ENCODE assay signal across 1 cellular context in genomic region chr17:45132569-45133463, GRCh38.
TF ChIP-seq lines count a peak whose summit lies in the region.

No MANE protein-coding gene starts in this region.

TF ChIP-seq in K562, 482 proteins besides CTCF, POLR2A, EP300 and RAD21 (continued from another document and continues in another):
- TF ChIP-seq CREBBP (IDR thresholded peaks at IDR 0.05; ENCODE audit: low read depth, low read length) (no peak), HMGN3 (IDR thresholded peaks at IDR 0.05; ENCODE audit: borderline replicate concordance, extremely low read depth, insufficient read length, low read depth, low read length) (peak; percentile 30), PHTF2 (CRISPR knock-in tag; IDR thresholded peaks at IDR 0.05) (no peak), ZNF121 (CRISPR knock-in tag; conservative IDR thresholded peaks at IDR 0.05) (peak; percentile 43; the same call in 1 of the 2 replicates), FOXK1 (CRISPR knock-in tag; IDR thresholded peaks at IDR 0.05; ENCODE audit: borderline replicate concordance) (no peak), AFF4 (CRISPR knock-in tag; IDR thresholded peaks at IDR 0.05) (peak; percentile 39; the same call in 1 of the 2 replicates), ARID2 (IDR thresholded peaks at IDR 0.05) (no peak), POLR2G (IDR thresholded peaks at IDR 0.05; ENCODE audit: low read depth, low read length) (peak; percentile 70; the same call in 1 of the 2 replicates), STAT6 (CRISPR knock-in tag; IDR thresholded peaks at IDR 0.05) (no peak), CREB3L1 (IDR thresholded peaks at IDR 0.05; ENCODE audit: borderline replicate concordance, low read depth) (peak; percentile 34; the same call in 1 of the 2 replicates), MTA1 (IDR thresholded peaks at IDR 0.05; ENCODE audit: borderline replicate concordance) (no peak), XRCC3 (IDR thresholded peaks at IDR 0.05) (no peak), ZNF347 (CRISPR knock-in tag; IDR thresholded peaks at IDR 0.05; ENCODE audit: low read depth) (no peak), HDGF (IDR thresholded peaks at IDR 0.05) (no peak), RBM14 (IDR thresholded peaks at IDR 0.05; ENCODE audit: borderline replicate concordance, insufficient read depth, low read depth, low read length) (0 out of 2 replicates have a peak, but pooled peaks have one; percentile 48), ZNF217 (CRISPR knock-in tag; IDR thresholded peaks at IDR 0.05) (no peak), KDM1A (IDR thresholded peaks at IDR 0.05) (no peak), ARID3B (CRISPR knock-in tag; IDR thresholded peaks at IDR 0.05; ENCODE audit: borderline replicate concordance) (0 out of 2 replicates have a peak, but pooled peaks have one; percentile 62), SAFB (IDR thresholded peaks at IDR 0.05; ENCODE audit: borderline replicate concordance, low read depth, low read length) (no peak), ZFX (CRISPR knock-in tag; IDR thresholded peaks at IDR 0.05) (peak; percentile 82), ZNF12 (CRISPR knock-in tag; IDR thresholded peaks at IDR 0.05) (0 out of 2 replicates have a peak, but pooled peaks have one; percentile 59), SIRT6 (IDR thresholded peaks at IDR 0.05; ENCODE audit: low read depth, low read length) (no peak), FOXP1 (CRISPR knock-in tag; IDR thresholded peaks at IDR 0.05) (no peak), MIER1 (IDR thresholded peaks at IDR 0.05; ENCODE audit: low read depth) (no peak), ATF1 (CRISPR knock-in tag; IDR thresholded peaks at IDR 0.05) (peak; percentile 23; the same call in 1 of the 2 replicates), ATF1 (tag; IDR thresholded peaks at IDR 0.05) (peak; percentile 95), CBFB (CRISPR knock-in tag; IDR thresholded peaks at IDR 0.05) (peak; percentile 87), ZNF511 (CRISPR knock-in tag; IDR thresholded peaks at IDR 0.05) (no peak; the same call in none of the 2 replicates), RBFOX2 (IDR thresholded peaks at IDR 0.05; ENCODE audit: low read depth, low read length) (peak; percentile 72), ZBTB12 (CRISPR knock-in tag; IDR thresholded peaks at IDR 0.05) (no peak), SRF (CRISPR knock-in tag; IDR thresholded peaks at IDR 0.05) (no peak), U2AF1 (optimal IDR thresholded peaks at IDR 0.05; ENCODE audit: low read depth, low read length) (peak; percentile 29), MAX (CRISPR knock-in tag; IDR thresholded peaks at IDR 0.05) (peak; percentile 67), NFXL1 (CRISPR knock-in tag; IDR thresholded peaks at IDR 0.05) (no peak), ZNF316 (IDR thresholded peaks at IDR 0.05) (no peak), FOXA1 (IDR thresholded peaks at IDR 0.05; ENCODE audit: borderline replicate concordance) (no peak), ESRRA (IDR thresholded peaks at IDR 0.05; ENCODE audit: borderline replicate concordance, low read depth) (no peak), ZNF764 (CRISPR knock-in tag; IDR thresholded peaks at IDR 0.05; ENCODE audit: low read depth) (peak; percentile 99), MYC (IDR thresholded peaks at IDR 0.05; ENCODE audit: low read depth, low read length) (peak; percentile 24; the same call in 1 of the 2 replicates), MYC (CRISPR knock-in tag; IDR thresholded peaks at IDR 0.05; ENCODE audit: borderline replicate concordance, low read depth) (peak; percentile 66), PHF20 (IDR thresholded peaks at IDR 0.05; ENCODE audit: partially characterized antibody) (peak; percentile 56), SMARCA5 (IDR thresholded peaks at IDR 0.05) (no peak), TCFL5 (CRISPR knock-in tag; conservative IDR thresholded peaks at IDR 0.05) (no peak), NKRF (IDR thresholded peaks at IDR 0.05; ENCODE audit: borderline replicate concordance) (0 out of 2 replicates have a peak, but pooled peaks have one; percentile 25), ZNF311 (CRISPR knock-in tag; IDR thresholded peaks at IDR 0.05) (no peak)
